ENCODE assay signal across 20 cellular contexts in the genomic region with DNA sequence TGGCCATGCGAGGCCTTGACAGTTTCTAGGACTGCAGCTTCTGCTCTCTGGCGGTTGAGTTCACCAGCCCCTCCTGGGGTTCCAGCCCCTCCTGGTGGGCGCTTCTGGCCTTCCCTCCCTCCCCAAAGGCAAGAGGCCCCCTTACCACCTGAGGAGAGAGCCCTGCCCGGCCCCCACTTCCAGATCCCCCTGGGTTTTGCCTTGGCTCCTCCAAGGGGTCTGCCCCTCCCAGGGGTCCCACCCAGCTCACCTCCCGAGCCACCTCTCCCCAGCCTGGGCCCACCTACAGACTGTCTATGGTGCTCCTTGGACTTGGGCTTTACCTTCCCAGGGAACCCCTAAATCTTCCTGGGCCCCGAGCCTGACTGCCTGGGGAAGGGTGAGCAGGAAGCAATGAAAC.
DNase-seq lines count a peak whose midpoint lies in the region; ATAC-seq, FAIRE-seq and TF ChIP-seq lines count a peak whose summit lies in the region.
"Had no signal": no experiment of that assay in that cellular context is flagged by ENCODE, and none has a peak within 500 bp of the region (broad histone marks: within the 10 kb centered on the region; RNA-seq: fewer than 3 reads in every experiment).

No MANE protein-coding gene starts in this region.

- TF ChIP-seq CTCF in kidney (IDR thresholded peaks at IDR 0.05; ENCODE audit: borderline replicate concordance, extremely low read depth, insufficient read depth), result no peak
- no peak for TF ChIP-seq CTCF in upper lobe of left lung (IDR thresholded peaks at IDR 0.05)

- TF ChIP-seq POLR2A in upper lobe of left lung (IDR thresholded peaks at IDR 0.05), result no peak

- H3K4me3 ChIP-seq in kidney (ENCODE audit: low read length in 2 of 2), result no peak overlapping the region
- H3K4me3 ChIP-seq in upper lobe of left lung, result no peak overlapping the region
- H3K4me3 ChIP-seq in H7 (ENCODE audit: insufficient read depth, low read depth, low read length), result no peak overlapping the region
- H3K4me3 ChIP-seq: A549 had no signal

- TF ChIP-seq EP300 in upper lobe of left lung (IDR thresholded peaks at IDR 0.05), result no peak

- ATAC-seq in left ventricle myocardium superior (no peak), left cardiac atrium (no peak), sciatic nerve (peak; percentile 2), upper lobe of left lung (ENCODE audit: low FRiP score in 2 of 2) (no peak)

- FAIRE-seq in kidney (lab: Jason Lieb, UNC), result no peak
- FAIRE-seq: A549, GM12891, GM18507, H54 had no signal

- H3K4me1 ChIP-seq in kidney (ENCODE audit: control insufficient read depth in 1 of 2, insufficient read depth in 1 of 2, low read depth in 1 of 2, low read length in 2 of 2) (peaks cover 2 to 4% of the 10 kb centered on the region in 2 donors), upper lobe of left lung (peaks cover 0 to 9% (median 2%) of the 10 kb centered on the region in 4 donors)
- H3K4me1 ChIP-seq: A549 had no signal

- intact Hi-C loops in left ventricle myocardium superior (cut with micrococcal nuclease) (no loop called here), left cardiac atrium (cut with DNase I) (no loop called here), kidney (cut with DNase I) (no loop called here), sciatic nerve (cut with DNase I) (no loop called here)

- no peak overlapping the region for H3K9ac ChIP-seq in kidney (ENCODE audit: low read length in 2 of 2)

- DNase-seq in left ventricle myocardium superior, result peak; percentile 11
- DNase-seq in left cardiac atrium, result no peak
- DNase-seq in kidney, result peak; percentile 53
- DNase-seq in sciatic nerve (ENCODE audit: low spot score), result no peak
- no peak for DNase-seq in upper lobe of left lung
- DNase-seq in NCI-H446 (lab: John Stamatoyannopoulos, UW), result no peak
- no peak for DNase-seq in H7
- DNase-seq: 8988T; ACHN; C1 segment of cervical spinal cord; CD4-positive, alpha-beta memory T cell; COR-L47; DMS79 treated with DMSO at 0.1 percent for 48 hours; GF-D8; GOT3; HCEC 1CT had no signal

- H3K9me3 ChIP-seq in kidney (ENCODE audit: control insufficient read depth in 1 of 2, low read length in 2 of 2) (no peaks in the 10 kb centered on the region), upper lobe of left lung (no peaks in the 10 kb centered on the region)
- H3K9me3 ChIP-seq: A549 had no signal

- no peaks in the 10 kb centered on the region for H3K27me3 ChIP-seq in upper lobe of left lung
- H3K27me3 ChIP-seq in H7 (ENCODE audit: control insufficient read depth, insufficient read depth, low read length), result no peaks in the 10 kb centered on the region

- 79 to 89% methylated on average over 5 to 6 of the region's 6 CpGs for WGBS in upper lobe of left lung, 2 donors

- H3K27ac ChIP-seq in kidney (ENCODE audit: low read depth in 2 of 2, low read length in 2 of 2) (no peak overlapping the region), upper lobe of left lung (no peak overlapping the region)
- H3K27ac ChIP-seq: A549 had no signal

- H3K36me3 ChIP-seq in kidney (ENCODE audit: control insufficient read depth in 1 of 2, insufficient read depth in 2 of 2, low read length in 2 of 2), result no peaks in the 10 kb centered on the region
- H3K36me3 ChIP-seq in upper lobe of left lung, result no peaks in the 10 kb centered on the region
- no peaks in the 10 kb centered on the region for H3K36me3 ChIP-seq in H7 (replicated peaks; ENCODE audit: control insufficient read depth, insufficient read depth, low read length)

Comparison
In these comparisons a context has a peak if more than half of its experiments do, and no peak if none do; other contexts are left out.
1. DNase-seq: peak in left ventricle myocardium superior (single experiment) and kidney (single experiment); none in left cardiac atrium (single experiment), sciatic nerve (single experiment), upper lobe of left lung (0 of 2), NCI-H446 (0 of 2) and H7 (single experiment).